ENCODE assay signal across 6 cellular contexts in genomic region chrX:106291779-106292390, GRCh38.
DNase-seq lines count a peak whose midpoint lies in the region; ATAC-seq, FAIRE-seq and TF ChIP-seq lines count a peak whose summit lies in the region.
"Not testable (repeated sequence)": the region's sequence is repeated elsewhere in the genome, so short reads cannot be mapped to it uniquely, and the experiment has no call there.

No MANE protein-coding gene starts in this region.

- not testable (repeated sequence) for H3K79me2 ChIP-seq in HepG2 (ENCODE audit: insufficient read depth, low read length)

- not testable (repeated sequence) for H2AFZ ChIP-seq in HepG2 (ENCODE audit: low read length)

- POLR2A ChIA-PET in A549 (lab: Yijun Ruan, JAX); HepG2 (lab: Yijun Ruan, JAX): not testable (repeated sequence)

- not testable (repeated sequence) for TF ChIP-seq CTCF in A549 (IDR thresholded peaks at IDR 0.05); body of pancreas (IDR thresholded peaks at IDR 0.05); HepG2 (CRISPR knock-in tag; IDR thresholded peaks at IDR 0.05)

- H3K9me3 ChIP-seq in A549; body of pancreas; HepG2 (ENCODE audit: low read length): not testable (repeated sequence)

- not testable (repeated sequence) for H3K27ac ChIP-seq in A549; body of pancreas; HepG2 (ENCODE audit: extremely low read length, insufficient read depth, low read length)

- TF ChIP-seq RAD21 in A549 (conservative IDR thresholded peaks at IDR 0.05 in 1 of 2, IDR thresholded peaks at IDR 0.05 in 1 of 2); HepG2 (CRISPR knock-in tag; IDR thresholded peaks at IDR 0.05): not testable (repeated sequence)

- not testable (repeated sequence) for TF ChIP-seq EP300 in A549 (IDR thresholded peaks at IDR 0.05); HepG2 (IDR thresholded peaks at IDR 0.05; ENCODE audit: low read depth in 2 of 2, low read length in 2 of 2); HepG2 (CRISPR knock-in tag; IDR thresholded peaks at IDR 0.05; ENCODE audit: borderline replicate concordance)

- not testable (repeated sequence) for H3K4me2 ChIP-seq in A549; HepG2 (ENCODE audit: low read depth, low read length)

- not testable (repeated sequence) for H3K9ac ChIP-seq in HepG2 (ENCODE audit: insufficient read depth, low read depth, low read length)

- H3K4me1 ChIP-seq in A549; body of pancreas; HepG2 (ENCODE audit: insufficient read depth, low read length): not testable (repeated sequence)

- not testable (repeated sequence) for H3K36me3 ChIP-seq in body of pancreas (replicated peaks in 1 of 2; ENCODE audit: insufficient read depth in 1 of 2, low read depth in 2 of 2); HepG2 (replicated peaks in 1 of 2; ENCODE audit: control insufficient read depth in 1 of 2, insufficient read depth in 2 of 2, low read length in 2 of 2)

- intact Hi-C loops in body of pancreas (cut with DNase I); HepG2 (cut with micrococcal nuclease; ENCODE audit: unreplicated experiment): not testable (repeated sequence)

- not testable (repeated sequence) for TF ChIP-seq POLR2A in A549 (IDR thresholded peaks at IDR 0.05; ENCODE audit: low read length); body of pancreas (IDR thresholded peaks at IDR 0.05); HepG2 (IDR thresholded peaks at IDR 0.05; ENCODE audit: insufficient read depth in 1 of 2, low read depth in 2 of 2, low read length in 2 of 2)

- peak; percentile 32 for FAIRE-seq in A549 (lab: Jason Lieb, UNC)
- peak; percentile 70 for FAIRE-seq in GM19239 (lab: Jason Lieb, UNC)
- FAIRE-seq in colon (lab: Jason Lieb, UNC) = peak; percentile 53
- FAIRE-seq in HepG2 (lab: Jason Lieb, UNC) = peak; percentile 72

- in situ Hi-C loops in HepG2 (cut with HindIII; ENCODE audit: extremely low pct_ligation_motif_present, low pct_unique_long_range_greater_than_20kb) = not testable (repeated sequence)

- BruUV-seq in HepG2 (replicated peaks; lab: Mats Ljungman, UMichigan) = not testable (repeated sequence)

- CTCF ChIA-PET in A549 (lab: Yijun Ruan, JAX); HepG2 (lab: Yijun Ruan, JAX; ENCODE audit: low intra/inter-chr PET ratio, low total read pairs): not testable (repeated sequence)

- ATAC-seq in A549, HepG2: not testable (repeated sequence)
- ATAC-seq in body of pancreas = peak; percentile 40
- peak; percentile 42 for ATAC-seq in esophagus mucosa

- DNase-seq in A549 (ENCODE audit: low read depth in 1 of 2, low spot score in 1 of 2); GM19239 (ENCODE audit: insufficient read length, low spot score); body of pancreas; HepG2 (ENCODE audit: low spot score): not testable (repeated sequence)

- H4K20me1 ChIP-seq in HepG2 (ENCODE audit: insufficient read depth, low read length) = not testable (repeated sequence)

- not testable (repeated sequence) for H3K27me3 ChIP-seq in body of pancreas; HepG2 (ENCODE audit: control insufficient read depth in 1 of 2, insufficient read depth in 2 of 2, low read length in 2 of 2)

- no CpG with 5 or more reads among the region's 9 CpGs for WGBS in A549 (ENCODE audit: missing lambda C conversion rate)
- no CpG with 5 or more reads among the region's 9 CpGs for WGBS in body of pancreas, 2 donors
- WGBS in HepG2 (ENCODE audit: low lambda C conversion rate) = no CpG with 5 or more reads among the region's 9 CpGs

- not testable (repeated sequence) for H3K4me3 ChIP-seq in A549; body of pancreas; HepG2 (replicated peaks in 1 of 3; ENCODE audit: insufficient read depth in 1 of 3, low read depth in 2 of 3, low read length in 3 of 3)
